ENCODE assay signal across 8 cellular contexts in the genomic region with DNA sequence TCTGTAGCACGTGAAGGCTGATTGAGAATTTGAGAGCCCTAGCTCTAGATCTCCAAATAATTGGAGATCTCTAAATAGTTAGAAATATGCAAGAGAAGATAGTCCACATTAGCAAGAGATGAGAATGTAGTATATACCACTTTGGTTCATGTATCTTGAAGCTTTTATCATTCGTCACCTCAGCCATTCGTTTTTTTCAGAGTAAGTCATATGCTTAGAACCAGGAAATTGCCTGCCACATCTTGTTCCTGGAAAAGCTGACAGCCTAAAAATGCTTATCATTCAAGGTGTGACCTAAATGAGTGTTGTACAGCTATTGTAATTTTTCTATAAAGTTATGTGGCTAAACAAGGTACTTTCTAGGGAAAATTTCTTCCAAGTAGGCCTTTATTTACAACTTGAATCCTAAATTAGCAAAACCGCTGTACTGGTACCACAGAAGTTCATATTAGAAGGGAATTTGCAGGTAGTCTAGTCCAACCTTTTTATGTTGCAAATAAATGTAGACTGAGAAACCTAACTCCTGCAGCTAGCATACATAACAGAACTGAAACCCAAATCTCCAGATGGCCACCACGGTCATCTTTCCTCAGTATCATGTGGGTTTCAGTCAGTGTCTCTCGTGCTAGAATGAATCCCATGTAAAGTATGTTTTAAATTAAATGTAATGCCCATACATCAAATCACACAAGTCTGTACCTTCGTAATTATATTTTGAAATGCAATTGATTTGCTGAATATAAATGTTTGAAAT. TPM values are rescaled to one million over a fixed set of nuclear protein-coding genes. Genes with fewer than 3 reads are reported as not detected.
DNase-seq lines count a peak whose midpoint lies in the region; ATAC-seq and FAIRE-seq lines count a peak whose summit lies in the region.

No MANE protein-coding gene starts in this region.

- H3K27ac Mint-ChIP-seq in activated CD4-positive, alpha-beta T cell treated with anti-CD3 and anti-CD28 coated beads, Interleukin-2, amount 10 ng/mL, durations not matched to agents 24 days and 14 days: peak overlapping the region; percentile 35
- peak overlapping the region; percentile 57 for H3K27ac Mint-ChIP-seq in activated naive CD8-positive, alpha-beta T cell treated with anti-CD3 and anti-CD28 coated beads for 36 hours
- H3K27ac Mint-ChIP-seq in stimulated activated naive B cell treated with anti-CD40 and anti-IgM and Interleukin-4, amounts not matched to agents 10 μg/mL and 1 μg/mL and 100 μg/mL, for 72 hours: no peak overlapping the region

- peaks cover 43% of the 10 kb centered on the region for H3K4me1 Mint-ChIP-seq in activated CD4-positive, alpha-beta T cell treated with anti-CD3 and anti-CD28 coated beads, Interleukin-2, amount 10 ng/mL, durations not matched to agents 24 days and 14 days
- H3K4me1 Mint-ChIP-seq in activated naive CD8-positive, alpha-beta T cell treated with anti-CD3 and anti-CD28 coated beads for 36 hours: peaks cover 30% of the 10 kb centered on the region
- peaks cover 3 to 11% of the 10 kb centered on the region in 2 donors for H3K4me1 Mint-ChIP-seq in stimulated activated naive B cell treated with anti-CD40 and anti-IgM and Interleukin-4, amounts not matched to agents 10 μg/mL and 1 μg/mL and 100 μg/mL, for 72 hours

- peak overlapping the region; percentile 66 for H3K4me3 Mint-ChIP-seq in activated CD4-positive, alpha-beta T cell treated with anti-CD3 and anti-CD28 coated beads, Interleukin-2, amount 10 ng/mL, durations not matched to agents 24 days and 14 days
- no peak overlapping the region for H3K4me3 Mint-ChIP-seq in activated naive CD8-positive, alpha-beta T cell treated with anti-CD3 and anti-CD28 coated beads for 36 hours
- H3K4me3 Mint-ChIP-seq in stimulated activated naive B cell treated with anti-CD40 and anti-IgM and Interleukin-4, amounts not matched to agents 10 μg/mL and 1 μg/mL and 100 μg/mL, for 72 hours: no peak overlapping the region

- peak; percentile 71 for DNase-seq in activated CD4-positive, alpha-beta T cell treated with anti-CD3 and anti-CD28 coated beads, Interleukin-2, amount 10 ng/mL, durations not matched to agents 24 days and 14 days
- DNase-seq in activated CD4-positive, alpha-beta T cell treated with anti-CD3 and anti-CD28 coated beads, Interleukin-2, amount 50 U/mL, for 1 hour: no peak
- no peak for DNase-seq in activated naive CD8-positive, alpha-beta T cell treated with anti-CD3 and anti-CD28 coated beads for 36 hours
- DNase-seq in stimulated activated naive B cell treated with anti-CD40 and anti-IgM and Interleukin-4, amounts not matched to agents 10 μg/mL and 1 μg/mL and 100 μg/mL, for 72 hours: no peak
- DNase-seq in HTR-8/SVneo (ENCODE audit: insufficient read length, low spot score): no peak
- DNase-seq in NCI-H2196 (lab: John Stamatoyannopoulos, UW; ENCODE audit: unreplicated experiment): no peak
- DNase-seq in SKM-1 (lab: John Stamatoyannopoulos, UW; ENCODE audit: unreplicated experiment): no peak

- peaks cover 15% of the 10 kb centered on the region for H3K36me3 Mint-ChIP-seq in activated CD4-positive, alpha-beta T cell treated with anti-CD3 and anti-CD28 coated beads, Interleukin-2, amount 10 ng/mL, durations not matched to agents 24 days and 14 days (ENCODE audit: low read depth)
- H3K36me3 Mint-ChIP-seq in activated naive CD8-positive, alpha-beta T cell treated with anti-CD3 and anti-CD28 coated beads for 36 hours: peaks cover 13% of the 10 kb centered on the region
- H3K36me3 Mint-ChIP-seq in stimulated activated naive B cell treated with anti-CD40 and anti-IgM and Interleukin-4, amounts not matched to agents 10 μg/mL and 1 μg/mL and 100 μg/mL, for 72 hours: peaks cover 0 to 3% of the 10 kb centered on the region in 2 donors

- no peak for FAIRE-seq in HTR-8/SVneo (lab: Jason Lieb, UNC)

- intact Hi-C loops in activated CD4-positive, alpha-beta T cell treated with anti-CD3 and anti-CD28 coated beads, Interleukin-2, amount 10 ng/mL, durations not matched to agents 24 days and 14 days (cut with micrococcal nuclease): no loop called here

- H3K27me3 Mint-ChIP-seq in activated CD4-positive, alpha-beta T cell treated with anti-CD3 and anti-CD28 coated beads, Interleukin-2, amount 10 ng/mL, durations not matched to agents 24 days and 14 days: no peaks in the 10 kb centered on the region
- H3K27me3 Mint-ChIP-seq in activated naive CD8-positive, alpha-beta T cell treated with anti-CD3 and anti-CD28 coated beads for 36 hours: no peaks in the 10 kb centered on the region
- H3K27me3 Mint-ChIP-seq in stimulated activated naive B cell treated with anti-CD40 and anti-IgM and Interleukin-4, amounts not matched to agents 10 μg/mL and 1 μg/mL and 100 μg/mL, for 72 hours: peaks cover 0 to 11% of the 10 kb centered on the region in 2 donors

- no peaks in the 10 kb centered on the region for H3K9me3 Mint-ChIP-seq in activated CD4-positive, alpha-beta T cell treated with anti-CD3 and anti-CD28 coated beads, Interleukin-2, amount 10 ng/mL, durations not matched to agents 24 days and 14 days
- H3K9me3 Mint-ChIP-seq in activated naive CD8-positive, alpha-beta T cell treated with anti-CD3 and anti-CD28 coated beads for 36 hours: peaks cover 3% of the 10 kb centered on the region
- H3K9me3 Mint-ChIP-seq in stimulated activated naive B cell treated with anti-CD40 and anti-IgM and Interleukin-4, amounts not matched to agents 10 μg/mL and 1 μg/mL and 100 μg/mL, for 72 hours: no peaks in the 10 kb centered on the region

- ATAC-seq in HG03108 (IDR thresholded peaks at IDR 0.05; ENCODE audit: unreplicated experiment): peak; percentile 80
- peak; percentile 66 to 72 for ATAC-seq in stimulated activated naive B cell treated with anti-CD40 and anti-IgM and Interleukin-4, amounts not matched to agents 10 μg/mL and 1 μg/mL and 100 μg/mL, for 72 hours (replicated peaks)

RNA-seq across cellular contexts. Expression of a gene that starts 48.6 kb away (rescaled TPM):
- total RNA-seq in activated CD4-positive, alpha-beta T cell treated with anti-CD3 and anti-CD28 coated beads, Interleukin-2, amount 10 ng/mL, durations not matched to agents 24 days and 14 days: 19.6 and 19.9 TPM in 2 replicates
- 10 to 100 TPM; 11.6 to 12.2 TPM for total RNA-seq in activated naive CD8-positive, alpha-beta T cell treated with anti-CD3 and anti-CD28 coated beads for 36 hours
